Comparison of ENCODE assay signal across 8 cellular contexts in genomic region chr6:47479156-47479541, GRCh38. TPM values are rescaled to one million over a fixed set of nuclear protein-coding genes. Genes with fewer than 3 reads are reported as not detected.
DNase-seq lines count a peak whose midpoint lies in the region; ATAC-seq and TF ChIP-seq lines count a peak whose summit lies in the region.

No MANE protein-coding gene starts in this region.

- intact Hi-C loops in right cardiac atrium (cut with DNase I): loop anchor here in 1 of 4 donors (10.0 kb wide), 1 partner anchor 126 kb away; no protein-coding TSS in a partner anchor
- intact Hi-C loops in spleen (cut with DNase I; ENCODE audit: low total_unique reads): no loop called here

- H3K27ac ChIP-seq in VCaP (peak overlapping the region; percentile 92), right cardiac atrium (ENCODE audit: low read length) (no peak overlapping the region), spleen (peak overlapping the region; percentile 94 to 98 (median 97))

- no peak for TF ChIP-seq POLR2A in spleen (IDR thresholded peaks at IDR 0.05)

- H3K27me3 ChIP-seq in right cardiac atrium (ENCODE audit: control insufficient read depth, insufficient read depth) (no peaks in the 10 kb centered on the region), spleen (replicated peaks in 1 of 7) (no peaks in the 10 kb centered on the region)

- no peaks in the 10 kb centered on the region for H3K36me3 ChIP-seq in spleen

- ATAC-seq in right cardiac atrium: no peak
- ATAC-seq in omental fat pad (ENCODE audit: low FRiP score): no peak
- ATAC-seq in HG03159 (IDR thresholded peaks at IDR 0.05; ENCODE audit: unreplicated experiment): no peak

- H3K9me3 ChIP-seq in right cardiac atrium (ENCODE audit: control insufficient read depth, low read length) (no peaks in the 10 kb centered on the region), spleen (no peaks in the 10 kb centered on the region)

- H3K4me1 ChIP-seq in right cardiac atrium (ENCODE audit: control insufficient read depth, insufficient read depth, low read length) (no peaks in the 10 kb centered on the region), spleen (peaks cover 14 to 71% (median 52%) of the 10 kb centered on the region in 6 donors)

- H3K4me3 ChIP-seq in right cardiac atrium (ENCODE audit: low read length): peak overlapping the region; percentile 85
- peak overlapping the region; percentile 73 to 85 (median 80) for H3K4me3 ChIP-seq in spleen

- DNase-seq in NCI-H1417 (lab: John Stamatoyannopoulos, UW) (peak in 2 of 3 experiments; percentile 4 to 38), NCI-H1417 treated with DMSO at 0.1 percent for 48 hours (lab: John Stamatoyannopoulos, UW) (no peak), right cardiac atrium (no peak), spleen (no peak), omental fat pad (ENCODE audit: low spot score) (no peak)
- no peak for DNase-seq in activated CD4-positive, CD25-positive, alpha-beta regulatory T cell treated with anti-CD3 and anti-CD28 coated beads, Interleukin-2, amount 50 U/mL, for 72 hours

- TF ChIP-seq CTCF in VCaP (conservative IDR thresholded peaks at IDR 0.05): no peak
- no peak for TF ChIP-seq CTCF in spleen (IDR thresholded peaks at IDR 0.05 in 8 of 11, conservative IDR thresholded peaks at IDR 0.05 in 3 of 11)
- no peak for TF ChIP-seq CTCF in omental fat pad (IDR thresholded peaks at IDR 0.05)

- 8% methylated on average over 5 of the region's 5 CpGs for WGBS in right cardiac atrium
- WGBS in spleen, 5 donors: 3 to 9% (median 6%) methylated on average over 5 of the region's 5 CpGs

RNA-seq across cellular contexts. Expression of gene CD2AP, which starts 1.6 kb away (rescaled TPM):
- total RNA-seq in right cardiac atrium (10 to 100 TPM in 3 of 4 donors, 1 to 10 TPM in 1; 10.0 to 12.4 (median 11.3) TPM), spleen (10 to 100 TPM; 25.3 to 41.9 (median 33.9) TPM), omental fat pad (10 to 100 TPM; 21.1 to 27.3 (median 22.9) TPM)
- polyA plus RNA-seq in right cardiac atrium (5.7 TPM), spleen (10 to 100 TPM in 1 of 3 donors, 1 to 10 TPM in 2; 7.2 to 10.5 (median 8.4) TPM)

Comparison
In these comparisons a context has a peak if more than half of its experiments do, and no peak if none do; other contexts are left out.
1. DNase-seq: peak in NCI-H1417 (2 of 3); none in NCI-H1417 treated with DMSO at 0.1 percent for 48 hours (single experiment), right cardiac atrium (0 of 3), spleen (single experiment), omental fat pad (single experiment) and activated CD4-positive, CD25-positive, alpha-beta regulatory T cell treated with anti-CD3 and anti-CD28 coated beads, Interleukin-2, amount 50 U/mL, for 72 hours (single experiment).